8 cellular contexts compared by ENCODE assay signal in the genomic region with DNA sequence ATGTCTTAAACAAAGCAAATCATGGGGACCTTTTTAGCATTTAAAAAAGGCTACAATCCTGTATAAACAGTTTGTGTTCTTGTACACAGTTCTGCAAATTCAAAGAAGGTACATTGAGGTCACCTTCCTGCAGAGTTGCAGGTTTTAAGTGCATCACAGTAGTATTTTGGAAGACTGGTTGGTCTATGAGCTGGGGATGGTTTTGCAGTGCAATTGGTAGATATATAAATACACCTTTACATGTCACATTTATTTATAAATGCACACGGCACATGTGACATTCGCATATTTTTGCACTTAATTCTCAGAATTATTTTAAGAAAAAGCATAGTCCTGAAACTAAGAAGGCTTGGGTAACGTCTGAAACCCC. TPM values are rescaled to one million over a fixed set of nuclear protein-coding genes. Genes with fewer than 3 reads are reported as not detected.
A peak's percentile ranks its signal among the peaks of the same experiment; 100 is the strongest.
DNase-seq lines count a peak whose midpoint lies in the region; ATAC-seq, FAIRE-seq and TF ChIP-seq lines count a peak whose summit lies in the region.

No MANE protein-coding gene starts in this region.

- H2AFZ ChIP-seq in PC-9 = peak overlapping the region; percentile 68

- peak overlapping the region; percentile 92; the same call in 1 of the 2 replicates for H3K4me3 ChIP-seq in PC-9
- H3K4me3 ChIP-seq in skeletal muscle satellite cell (ENCODE audit: low read length) = peak overlapping the region; percentile 80
- no peak overlapping the region for H3K4me3 ChIP-seq in WERI-Rb-1 (ENCODE audit: low read depth, low read length)
- H3K4me3 ChIP-seq in adrenal gland = peak overlapping the region in 1 of 4 donors; percentile 65

- BruUV-seq in PC-9 (replicated peaks; lab: Mats Ljungman, UMichigan) = no TSS peak

- H3K9ac ChIP-seq in skeletal muscle satellite cell (ENCODE audit: low read depth, low read length) = peak overlapping the region; percentile 77

- no peak for ATAC-seq in HG03097 (IDR thresholded peaks at IDR 0.05; ENCODE audit: low FRiP score, unreplicated experiment)

- H3K27ac ChIP-seq in PC-9 (peak overlapping the region; percentile 39; the same call in 1 of the 2 replicates), WERI-Rb-1 (no peak overlapping the region), adrenal gland (peak overlapping the region in 2 of 5 donors; percentile 21 to 35)

- TF ChIP-seq POLR2A in erythroblast (IDR thresholded peaks at IDR 0.05; ENCODE audit: low read length) = no peak
- TF ChIP-seq POLR2A in adrenal gland (IDR thresholded peaks at IDR 0.05) = no peak

- POLR2A ChIA-PET in PC-9 (lab: Charles Lee; ENCODE audit: unreplicated experiment) = interaction anchor here (0.6 to 0.8 kb wide), 6 partner anchors 9 to 710 kb away, joined by 3 to 22 read pairs (median 12); no protein-coding TSS in a partner anchor

- H3K4me2 ChIP-seq in PC-9 (peak overlapping the region; percentile 94), skeletal muscle satellite cell (ENCODE audit: low read length) (peak overlapping the region; percentile 100)

- H3K4me1 ChIP-seq in PC-9 (replicated peaks; ENCODE audit: insufficient read depth) (peaks cover 10% of the 10 kb centered on the region), skeletal muscle satellite cell (ENCODE audit: control insufficient read depth, insufficient read depth, low read length) (peaks cover 10% of the 10 kb centered on the region), adrenal gland (replicated peaks in 1 of 2) (peaks cover 0 to 25% of the 10 kb centered on the region in 2 donors)

- H3K79me2 ChIP-seq in PC-9 (ENCODE audit: low read depth) = peaks cover 22% of the 10 kb centered on the region

- H3K36me3 ChIP-seq in PC-9 (ENCODE audit: low read depth) = peaks cover 4% of the 10 kb centered on the region; the same call in 1 of the 2 replicates
- no peaks in the 10 kb centered on the region for H3K36me3 ChIP-seq in skeletal muscle satellite cell (ENCODE audit: insufficient read depth, low read length)
- no peaks in the 10 kb centered on the region for H3K36me3 ChIP-seq in WERI-Rb-1
- peaks cover 0 to 10% of the 10 kb centered on the region in 2 donors for H3K36me3 ChIP-seq in adrenal gland (replicated peaks in 1 of 2)

- TF ChIP-seq CTCF in PC-9 (conservative IDR thresholded peaks at IDR 0.05) (no peak), WERI-Rb-1 (IDR thresholded peaks at IDR 0.05; ENCODE audit: low read depth, low read length) (no peak), adrenal gland (IDR thresholded peaks at IDR 0.05) (no peak)

- DNase-seq in GM19239 (ENCODE audit: insufficient read length, low spot score) (no peak), PC-9 (no peak), erythroblast (lab: John Stamatoyannopoulos, UW) (peak; percentile 18 to 36), WERI-Rb-1 (no peak), adrenal gland (no peak), islet precursor cell (no peak)

- CTCF ChIA-PET in PC-9 (lab: Charles Lee) = interaction anchor here (0.6 to 0.7 kb wide), 4 partner anchors 75 to 1486 kb away, joined by 3 to 12 read pairs (median 5); no protein-coding TSS in a partner anchor

- WGBS in adrenal gland, 4 donors = 61 to 75% (median 67%) methylated on average over 3 of the region's 3 CpGs

- H3K27me3 ChIP-seq in PC-9 (ENCODE audit: insufficient read depth, low read depth) (no peaks in the 10 kb centered on the region), skeletal muscle satellite cell (ENCODE audit: control insufficient read depth, insufficient read depth, low read length) (no peaks in the 10 kb centered on the region), WERI-Rb-1 (ENCODE audit: insufficient read depth, low read depth, severe bottlenecking) (no peaks in the 10 kb centered on the region), adrenal gland (no peaks in the 10 kb centered on the region)

- H3F3A ChIP-seq in PC-9 (ENCODE audit: insufficient read depth, low read depth) = no peaks in the 10 kb centered on the region

- no peaks in the 10 kb centered on the region for H4K20me1 ChIP-seq in PC-9 (ENCODE audit: insufficient read depth)

- intact Hi-C loops in PC-9 (cut with micrococcal nuclease; ENCODE audit: unreplicated experiment) (loop anchor here (1.0 to 5.0 kb wide), 3 partner anchors 17 to 77 kb away; no protein-coding TSS in a partner anchor), adrenal gland (cut with DNase I) (loop anchor here in 1 of 2 donors (10.0 kb wide), 1 partner anchor 85 kb away; no protein-coding TSS in a partner anchor)

- H3K9me3 ChIP-seq in PC-9 (ENCODE audit: insufficient read depth, low read depth) = no peaks in the 10 kb centered on the region; the same call in none of the 2 replicates
- H3K9me3 ChIP-seq in skeletal muscle satellite cell (replicated peaks; ENCODE audit: low read length) = no peaks in the 10 kb centered on the region
- no peaks in the 10 kb centered on the region for H3K9me3 ChIP-seq in WERI-Rb-1 (ENCODE audit: severe bottlenecking)
- H3K9me3 ChIP-seq in adrenal gland (replicated peaks in 1 of 3) = no peaks in the 10 kb centered on the region

- H3K9me2 ChIP-seq in PC-9 (ENCODE audit: insufficient read depth) = no peaks in the 10 kb centered on the region

- FAIRE-seq in GM19239 (lab: Jason Lieb, UNC) = peak; percentile 84

RNA-seq across cellular contexts. Expression of gene ITPKB, which starts 0.6 kb away (rescaled TPM):
- total RNA-seq in PC-9 (2021) (12.2 and 13.4 TPM in 2 replicates), adrenal gland (10 to 100 TPM in 7 of 8 donors, 1 to 10 TPM in 1; 8.3 to 22.7 (median 14.6) TPM)
- total RNA-seq in skeletal muscle satellite cell (2012; rRNA removed) = 1.5 and 2.2 TPM in 2 replicates
- polyA plus RNA-seq in adrenal gland = 1 to 10 TPM; 3.0 to 8.3 (median 3.6) TPM

Comparison
In these comparisons a context has a peak if more than half of its experiments do, and no peak if none do; other contexts are left out.
1. DNase-seq: peak in erythroblast (2 of 2); none in GM19239 (single experiment), PC-9 (0 of 2), WERI-Rb-1 (single experiment), adrenal gland (0 of 7) and islet precursor cell (single experiment).